ENCODE assay signal across 20 cellular contexts in genomic region chr15:25734680-25735355, GRCh38.
"Had no signal": no experiment of that assay in that cellular context is flagged by ENCODE, and none has a peak within 500 bp of the region (broad histone marks: within the 10 kb centered on the region; RNA-seq: fewer than 3 reads in every experiment).

No MANE protein-coding gene starts in this region.

- H3K9me3 Mint-ChIP-seq: activated naive CD4-positive, alpha-beta T cell treated with anti-CD3 and anti-CD28 coated beads for 36 hours; activated T-helper 2 cell treated with anti-CD3 and anti-CD28 coated beads, Interferon-gamma antibody, Interleukin-2, Interleukin-4, amounts not matched to agents 10 μg/mL and 5 μg/mL and 100 μg/mL, durations not matched to agents 14 hours and 24 hours and 36 hours; central memory CD8-positive, alpha-beta T cell; dendritic cell treated with granulocyte-macrophage colony-stimulating factor and Interleukin-4, amounts not matched to agents 40 ng/mL and 50 ng/mL, for 4 days; effector memory CD8-positive, alpha-beta T cell; natural killer cell; type B pancreatic cell had no signal

- ATAC-seq: body of pancreas; effector memory CD8-positive, alpha-beta T cell; left ventricle myocardium superior; natural killer cell had no signal

- H2AFZ ChIP-seq: hepatocyte had no signal

- H3K36me3 Mint-ChIP-seq: type B pancreatic cell had no signal

- H3K4me1 ChIP-seq: body of pancreas had no signal

- H3K4me3 ChIP-seq: body of pancreas, gastrocnemius medialis, hepatocyte, skin epidermis had no signal

- H3K79me2 ChIP-seq: hepatocyte had no signal

- H3K27ac Mint-ChIP-seq: activated naive CD4-positive, alpha-beta T cell treated with anti-CD3 and anti-CD28 coated beads for 36 hours; activated T-helper 2 cell treated with anti-CD3 and anti-CD28 coated beads, Interferon-gamma antibody, Interleukin-2, Interleukin-4, amounts not matched to agents 10 μg/mL and 5 μg/mL and 100 μg/mL, durations not matched to agents 14 hours and 24 hours and 36 hours; dendritic cell treated with granulocyte-macrophage colony-stimulating factor and Interleukin-4, amounts not matched to agents 40 ng/mL and 50 ng/mL, for 4 days; effector memory CD8-positive, alpha-beta T cell; type B pancreatic cell had no signal

- H3K36me3 ChIP-seq: gastrocnemius medialis, WERI-Rb-1 had no signal

- H3K4me2 ChIP-seq: hepatocyte had no signal

- DNase-seq: activated CD4-positive, alpha-beta T cell treated with anti-CD3 and anti-CD28 coated beads for 4 hours; activated naive CD4-positive, alpha-beta T cell treated with anti-CD3 and anti-CD28 coated beads for 36 hours; body of pancreas; effector memory CD8-positive, alpha-beta T cell; gastrocnemius medialis; kidney; left ventricle myocardium superior; mesendoderm; natural killer cell; Right ventricle myocardium superior; stimulated activated CD4-positive, alpha-beta T cell treated with anti-CD3 and anti-CD28 coated beads, Interleukin-4, amount 100 ng/mL, for 24 hours; stimulated activated naive CD4-positive, alpha-beta T cell treated with Interleukin-2 at 50 U/mL for 16 hours; substantia nigra; WERI-Rb-1 had no signal

- H3K27ac ChIP-seq: body of pancreas, hepatocyte, skin epidermis, WERI-Rb-1 had no signal

- H3K9me3 ChIP-seq: body of pancreas, gastrocnemius medialis had no signal

- H3K27me3 Mint-ChIP-seq: central memory CD8-positive, alpha-beta T cell; effector memory CD8-positive, alpha-beta T cell; type B pancreatic cell had no signal

- H3K27me3 ChIP-seq: body of pancreas, gastrocnemius medialis, hepatocyte had no signal

- H3K4me3 Mint-ChIP-seq: activated naive CD4-positive, alpha-beta T cell treated with anti-CD3 and anti-CD28 coated beads for 36 hours; central memory CD8-positive, alpha-beta T cell; dendritic cell treated with granulocyte-macrophage colony-stimulating factor and Interleukin-4, amounts not matched to agents 40 ng/mL and 50 ng/mL, for 4 days; effector memory CD8-positive, alpha-beta T cell; natural killer cell; type B pancreatic cell had no signal
